In the genomic region with DNA sequence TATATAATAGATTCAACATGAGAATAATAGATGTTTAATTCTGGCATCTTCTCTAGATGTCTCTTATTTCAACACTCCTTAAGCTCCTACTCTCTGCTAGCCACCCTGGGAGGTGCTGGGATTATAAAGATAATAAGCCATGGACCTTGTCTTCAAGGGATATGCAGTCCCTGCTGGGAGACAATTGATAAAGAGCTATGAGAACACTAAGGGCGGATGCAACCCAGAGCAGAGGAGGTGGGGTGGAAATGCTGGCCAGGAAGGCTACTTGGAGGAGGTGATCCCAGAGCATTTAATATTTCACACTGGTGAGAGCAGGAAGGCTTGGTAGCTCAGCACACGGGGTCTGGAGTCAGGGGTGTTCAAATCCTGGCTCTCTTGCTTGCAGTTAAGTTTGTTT, we compare ENCODE assay signal across 21 cellular contexts. TPM values are rescaled to one million over a fixed set of nuclear protein-coding genes. Genes with fewer than 3 reads are reported as not detected.
DNase-seq lines count a peak whose midpoint lies in the region; ATAC-seq, FAIRE-seq and TF ChIP-seq lines count a peak whose summit lies in the region.
"Had no signal": no experiment of that assay in that cellular context is flagged by ENCODE, and none has a peak within 500 bp of the region (broad histone marks: within the 10 kb centered on the region; RNA-seq: fewer than 3 reads in every experiment).

No MANE protein-coding gene starts in this region.

- TF ChIP-seq CTCF in body of pancreas (IDR thresholded peaks at IDR 0.05), result no peak

- H2BK120ac ChIP-seq in mesenchymal stem cell (ENCODE audit: low read depth, low read length), result no peak overlapping the region

- DNase-seq in NT2/D1 (ENCODE audit: low read depth, low spot score) (peak; percentile 50), body of pancreas (no peak), mesenchymal stem cell (no peak), small intestine (peak; percentile 81), activated gamma-delta T cell treated with Interleukin-2 at 50 U/mL for 16 hours (no peak), amygdala (lab: John Stamatoyannopoulos, UW) (no peak)
- DNase-seq: ACHN; BE2C; C1 segment of cervical spinal cord; CD4-positive, CD25-positive, alpha-beta regulatory T cell; CD8-positive, alpha-beta memory T cell; COR-L47; DMS 273 treated with DMSO at 0.1 percent for 48 hours; DMS53; DND-41; EL; HCEC 1CT had no signal

- no peak overlapping the region for H2BK12ac ChIP-seq in mesenchymal stem cell (ENCODE audit: low read length in 2 of 2)

- 74 to 91% methylated on average over 2 of the region's 2 CpGs for WGBS in body of pancreas, 2 donors
- WGBS in mesenchymal stem cell, result 100% methylated on average over 2 of the region's 2 CpGs
- 54 to 81% (median 60%) methylated on average over 2 of the region's 2 CpGs for WGBS in small intestine, 3 donors

- no peak overlapping the region for H3K4me3 ChIP-seq in NT2/D1 (ENCODE audit: insufficient read length, low read depth)
- H3K4me3 ChIP-seq in body of pancreas, result no peak overlapping the region
- no peak overlapping the region for H3K4me3 ChIP-seq in mesenchymal stem cell (ENCODE audit: insufficient read depth in 1 of 2, low read depth in 1 of 2, low read length in 2 of 2)
- H3K4me3 ChIP-seq in small intestine (ENCODE audit: low read depth in 1 of 2, low read length in 2 of 2), result no peak overlapping the region
- H3K4me3 ChIP-seq: GM12878 had no signal

- no peak for TF ChIP-seq POLR2A in body of pancreas (IDR thresholded peaks at IDR 0.05)

- H3K4ac ChIP-seq in mesenchymal stem cell (ENCODE audit: low read depth in 1 of 2, low read length in 2 of 2), result no peak overlapping the region

- no peak for FAIRE-seq in small intestine (lab: Jason Lieb, UNC)
- FAIRE-seq: A204.1, GM12878 had no signal

- H3K36me3 ChIP-seq in NT2/D1 (ENCODE audit: insufficient read depth, insufficient read length, low read length) (peaks cover 18% of the 10 kb centered on the region), body of pancreas (replicated peaks in 1 of 2; ENCODE audit: insufficient read depth in 1 of 2, low read depth in 2 of 2) (no peaks in the 10 kb centered on the region), mesenchymal stem cell (ENCODE audit: control insufficient read depth in 1 of 2, insufficient read depth in 2 of 2, low read depth in 1 of 2, low read length in 2 of 2) (peaks cover 0 to 9% of the 10 kb centered on the region in 2 experiments), small intestine (ENCODE audit: control insufficient read depth in 2 of 2, insufficient read depth in 2 of 2, low read length in 2 of 2) (no peaks in the 10 kb centered on the region)
- H3K36me3 ChIP-seq: BE2C had no signal

- H3K27me3 ChIP-seq in NT2/D1 (ENCODE audit: insufficient read depth, insufficient read length) (no peaks in the 10 kb centered on the region), body of pancreas (no peaks in the 10 kb centered on the region), mesenchymal stem cell (ENCODE audit: control insufficient read depth in 1 of 2, insufficient read depth in 1 of 2, low read length in 2 of 2) (no peaks in the 10 kb centered on the region), small intestine (ENCODE audit: control insufficient read depth in 2 of 2, insufficient read depth in 2 of 2, low read length in 2 of 2) (no peaks in the 10 kb centered on the region)
- H3K27me3 ChIP-seq: BE2C had no signal

- peak overlapping the region; percentile 25 for H4K91ac ChIP-seq in mesenchymal stem cell (ENCODE audit: low read length)

- H2BK5ac ChIP-seq in mesenchymal stem cell (ENCODE audit: low read depth, low read length, poor library complexity, severe bottlenecking), result no peak overlapping the region

- no peak overlapping the region for H3K4me2 ChIP-seq in mesenchymal stem cell (ENCODE audit: low read length, poor library complexity, severe bottlenecking)

- peak overlapping the region in 1 of 2 experiments; percentile 40 for H3K23ac ChIP-seq in mesenchymal stem cell (ENCODE audit: low read length in 2 of 2)

- H3K4me1 ChIP-seq in NT2/D1 (ENCODE audit: insufficient read depth, insufficient read length), result peaks cover 2% of the 10 kb centered on the region
- H3K4me1 ChIP-seq in body of pancreas, result peaks cover 46% of the 10 kb centered on the region
- H3K4me1 ChIP-seq in mesenchymal stem cell (ENCODE audit: control insufficient read depth, insufficient read depth, low read depth, low read length), result peaks cover 6% of the 10 kb centered on the region
- peaks cover 0 to 11% of the 10 kb centered on the region in 2 donors for H3K4me1 ChIP-seq in small intestine (ENCODE audit: control insufficient read depth in 2 of 2, insufficient read depth in 1 of 2, low read depth in 1 of 2, low read length in 1 of 2)

- H3K27ac ChIP-seq in body of pancreas (peak overlapping the region in 3 of 4 donors; percentile 12 to 73 (median 37)), mesenchymal stem cell (ENCODE audit: low read length, poor library complexity, severe bottlenecking) (no peak overlapping the region), small intestine (ENCODE audit: low read depth in 1 of 2, low read length in 1 of 2) (no peak overlapping the region)

- no peak overlapping the region for H2AK5ac ChIP-seq in mesenchymal stem cell (ENCODE audit: low read length, severe bottlenecking)

- H3K9ac ChIP-seq in NT2/D1 (ENCODE audit: insufficient read length, low read depth), result no peak overlapping the region
- H3K9ac ChIP-seq in mesenchymal stem cell (ENCODE audit: low read length), result no peak overlapping the region

- intact Hi-C loops in body of pancreas (cut with DNase I), result no loop called here

- no peak overlapping the region for H2BK15ac ChIP-seq in mesenchymal stem cell (ENCODE audit: low read depth, poor library complexity, severe bottlenecking)

- peaks cover 2% of the 10 kb centered on the region for H3K79me1 ChIP-seq in mesenchymal stem cell (replicated peaks; ENCODE audit: low read length, poor library complexity, severe bottlenecking)

- ATAC-seq in body of pancreas (no peak), HG02870 (IDR thresholded peaks at IDR 0.05; ENCODE audit: unreplicated experiment) (no peak), HG02763 (IDR thresholded peaks at IDR 0.05; ENCODE audit: unreplicated experiment) (no peak)
- ATAC-seq: GM12878 had no signal

- no peaks in the 10 kb centered on the region for H3K9me3 ChIP-seq in NT2/D1 (ENCODE audit: insufficient read depth, low read length)
- no peaks in the 10 kb centered on the region for H3K9me3 ChIP-seq in body of pancreas
- H3K9me3 ChIP-seq in mesenchymal stem cell (ENCODE audit: control insufficient read depth, low read length), result no peaks in the 10 kb centered on the region
- H3K9me3 ChIP-seq in small intestine (ENCODE audit: control insufficient read depth, low read depth), result no peaks in the 10 kb centered on the region
- H3K9me3 ChIP-seq: BE2C had no signal

- H3K14ac ChIP-seq in mesenchymal stem cell (ENCODE audit: low read length in 2 of 2), result no peak overlapping the region

- H4K8ac ChIP-seq in mesenchymal stem cell (ENCODE audit: low read length), result no peak overlapping the region

- H2AFZ ChIP-seq in mesenchymal stem cell (ENCODE audit: low read depth, low read length), result no peak overlapping the region

- H3K18ac ChIP-seq in mesenchymal stem cell (ENCODE audit: low read depth in 1 of 2, low read length in 2 of 2), result no peak overlapping the region

RNA-seq across cellular contexts. Expression of a gene that starts 18.3 kb away (rescaled TPM):
- total RNA-seq in body of pancreas, result 10 to 100 TPM; 14.8 to 20.2 TPM
- polyA plus RNA-seq in mesenchymal stem cell (2013, experiment 1 of 2), result 117 TPM
- 116 TPM for polyA plus RNA-seq in mesenchymal stem cell (2013, experiment 2 of 2)
- polyA plus RNA-seq in small intestine, result 10 to 100 TPM; 47.3 to 54.0 (median 51.4) TPM

Comparison
In these comparisons a context has a peak if more than half of its experiments do, and no peak if none do; other contexts are left out.
1. DNase-seq: peak in NT2/D1 (single experiment) and small intestine (single experiment); none in body of pancreas (0 of 4), mesenchymal stem cell (single experiment), activated gamma-delta T cell treated with Interleukin-2 at 50 U/mL for 16 hours (single experiment) and amygdala (0 of 56).
2. H3K27ac ChIP-seq: peak in body of pancreas (3 of 4); none in mesenchymal stem cell (single experiment) and small intestine (0 of 2).